15 cellular contexts compared by ENCODE assay signal in genomic region chr22:40421941-40422340, GRCh38. TPM values are rescaled to one million over a fixed set of nuclear protein-coding genes. Genes with fewer than 3 reads are reported as not detected.
A peak's percentile ranks its signal among the peaks of the same experiment; 100 is the strongest.
DNase-seq lines count a peak whose midpoint lies in the region; ATAC-seq and TF ChIP-seq lines count a peak whose summit lies in the region.
"Had no signal": no experiment of that assay in that cellular context is flagged by ENCODE, and none has a peak within 500 bp of the region (broad histone marks: within the 10 kb centered on the region; RNA-seq: fewer than 3 reads in every experiment).

No MANE protein-coding gene starts in this region.

- no peak overlapping the region for H2AFZ ChIP-seq in PC-3 (ENCODE audit: low read length)
- H2AFZ ChIP-seq: hepatocyte, neural progenitor cell had no signal

- H3K4me1 ChIP-seq in CD8-positive, alpha-beta T cell (ENCODE audit: insufficient read depth, low read length), result peaks cover 22% of the 10 kb centered on the region
- H3K4me1 ChIP-seq in PC-3 (ENCODE audit: insufficient read depth, low read length), result no peaks in the 10 kb centered on the region
- H3K4me1 ChIP-seq: neural progenitor cell had no signal

- no peak for TF ChIP-seq CTCF in CD8-positive, alpha-beta T cell (IDR thresholded peaks at IDR 0.05)
- TF ChIP-seq CTCF in coronary artery (IDR thresholded peaks at IDR 0.05) (no peak), PC-3 (conservative IDR thresholded peaks at IDR 0.05; ENCODE audit: low read depth, low read length) (no peak)

- BruUV-seq in PC-3 (replicated peaks; lab: Mats Ljungman, UMichigan), result no TSS peak

- DNase-seq in activated CD4-positive, alpha-beta T cell treated with anti-CD3 and anti-CD28 coated beads for 36 hours, result no peak
- DNase-seq in activated CD4-positive, alpha-beta T cell treated with anti-CD3 and anti-CD28 coated beads, Interleukin-2, amount 50 U/mL, for 1 hour, result no peak
- DNase-seq in CD8-positive, alpha-beta T cell, result no peak
- DNase-seq in naive thymus-derived CD8-positive, alpha-beta T cell, result no peak
- DNase-seq in coronary artery (ENCODE audit: low spot score), result no peak
- no peak for DNase-seq in PC-3
- DNase-seq: C1 segment of cervical spinal cord; DND-41; kidney glomerular epithelial cell; NCI-H1436 treated with DMSO at 0.1 percent for 48 hours; stimulated activated CD4-positive, alpha-beta T cell treated with anti-CD3 and anti-CD28 coated beads, Interleukin-15, amount 100 ng/mL, for 24 hours had no signal

- H3K4me3 Mint-ChIP-seq in activated CD4-positive, alpha-beta T cell treated with anti-CD3 and anti-CD28 coated beads for 36 hours, result no peak overlapping the region
- H3K4me3 Mint-ChIP-seq in CD8-positive, alpha-beta T cell, result no peak overlapping the region
- H3K4me3 Mint-ChIP-seq in activated T-helper 17 cell treated with anti-CD3 and anti-CD28 coated beads, Interleukin-2, amount 50 U/mL, for 72 hours, result no peak overlapping the region
- peak overlapping the region in 1 of 10 donors; percentile 12 for H3K4me3 Mint-ChIP-seq in naive thymus-derived CD8-positive, alpha-beta T cell
- H3K4me3 Mint-ChIP-seq: neural progenitor cell had no signal

- no peaks in the 10 kb centered on the region for H3K4me1 Mint-ChIP-seq in activated CD4-positive, alpha-beta T cell treated with anti-CD3 and anti-CD28 coated beads for 36 hours
- H3K4me1 Mint-ChIP-seq in CD8-positive, alpha-beta T cell (ENCODE audit: low read depth), result peaks cover 33% of the 10 kb centered on the region
- peaks cover 19% of the 10 kb centered on the region for H3K4me1 Mint-ChIP-seq in activated T-helper 17 cell treated with anti-CD3 and anti-CD28 coated beads, Interleukin-2, amount 50 U/mL, for 72 hours
- peaks cover 25 to 57% (median 33%) of the 10 kb centered on the region in 4 donors for H3K4me1 Mint-ChIP-seq in naive thymus-derived CD8-positive, alpha-beta T cell

- no peaks in the 10 kb centered on the region for H3K27me3 ChIP-seq in CD8-positive, alpha-beta T cell (ENCODE audit: insufficient read depth, low read length)
- no peaks in the 10 kb centered on the region for H3K27me3 ChIP-seq in PC-3 (ENCODE audit: low read length)
- H3K27me3 ChIP-seq: hepatocyte, neural progenitor cell had no signal

- H3K9ac ChIP-seq in PC-3 (ENCODE audit: low read length), result no peak overlapping the region
- H3K9ac ChIP-seq: neural progenitor cell had no signal

- H3K9me2 ChIP-seq in PC-3 (replicated peaks; ENCODE audit: low read length), result no peaks in the 10 kb centered on the region

- no peaks in the 10 kb centered on the region for H4K20me1 ChIP-seq in PC-3 (ENCODE audit: low read length)

- H3K36me3 Mint-ChIP-seq in activated CD4-positive, alpha-beta T cell treated with anti-CD3 and anti-CD28 coated beads for 36 hours (ENCODE audit: low read depth), result peaks cover 25% of the 10 kb centered on the region
- H3K36me3 Mint-ChIP-seq in CD8-positive, alpha-beta T cell, result peaks cover 82% of the 10 kb centered on the region
- peaks cover 65% of the 10 kb centered on the region for H3K36me3 Mint-ChIP-seq in activated T-helper 17 cell treated with anti-CD3 and anti-CD28 coated beads, Interleukin-2, amount 50 U/mL, for 72 hours (ENCODE audit: low read depth)
- H3K36me3 Mint-ChIP-seq in naive thymus-derived CD8-positive, alpha-beta T cell, result peaks cover 0 to 74% (median 1%) of the 10 kb centered on the region in 3 donors

- no peaks in the 10 kb centered on the region for H3K79me2 ChIP-seq in PC-3 (ENCODE audit: low read length)
- H3K79me2 ChIP-seq: hepatocyte had no signal

- peak overlapping the region; percentile 22 for H3K27ac Mint-ChIP-seq in activated CD4-positive, alpha-beta T cell treated with anti-CD3 and anti-CD28 coated beads for 36 hours
- peak overlapping the region; percentile 47 for H3K27ac Mint-ChIP-seq in CD8-positive, alpha-beta T cell
- peak overlapping the region; percentile 71 for H3K27ac Mint-ChIP-seq in activated T-helper 17 cell treated with anti-CD3 and anti-CD28 coated beads, Interleukin-2, amount 50 U/mL, for 72 hours
- H3K27ac Mint-ChIP-seq in naive thymus-derived CD8-positive, alpha-beta T cell, result peak overlapping the region in 9 of 10 donors; percentile 1 to 95 (median 80)
- H3K27ac Mint-ChIP-seq: neural progenitor cell had no signal

- H3K4me3 ChIP-seq in CD8-positive, alpha-beta T cell (ENCODE audit: low read depth, low read length), result no peak overlapping the region
- H3K4me3 ChIP-seq in coronary artery (no peak overlapping the region), PC-3 (ENCODE audit: low read length) (no peak overlapping the region)
- H3K4me3 ChIP-seq: hepatocyte, neural progenitor cell had no signal

- H3K4me2 ChIP-seq in PC-3 (ENCODE audit: low read length), result no peak overlapping the region
- H3K4me2 ChIP-seq: hepatocyte, neural progenitor cell had no signal

- intact Hi-C loops in activated CD4-positive, alpha-beta T cell treated with anti-CD3 and anti-CD28 coated beads for 36 hours (cut with DNase I, micrococcal nuclease), result no loop called here
- intact Hi-C loops in CD8-positive, alpha-beta T cell (cut with DNase I, micrococcal nuclease), result no loop called here
- intact Hi-C loops in PC-3 (cut with micrococcal nuclease), result no loop called here

- H3F3A ChIP-seq in PC-3 (ENCODE audit: low read length, unreplicated experiment), result no peaks in the 10 kb centered on the region

- CTCF ChIA-PET in activated CD4-positive, alpha-beta T cell treated with anti-CD3 and anti-CD28 coated beads for 36 hours (lab: Charles Lee), result no interaction called here
- CTCF ChIA-PET in CD8-positive, alpha-beta T cell (lab: Charles Lee), result no interaction called here
- CTCF ChIA-PET in PC-3 (lab: Charles Lee), result no interaction called here

- peaks cover 82% of the 10 kb centered on the region for H3K36me3 ChIP-seq in CD8-positive, alpha-beta T cell (ENCODE audit: insufficient read depth, low read length)
- no peaks in the 10 kb centered on the region; the same call in 1 of the 2 replicates for H3K36me3 ChIP-seq in PC-3 (ENCODE audit: low read depth, low read length)
- H3K36me3 ChIP-seq: neural progenitor cell had no signal

- no peak for ATAC-seq in activated CD4-positive, alpha-beta T cell treated with anti-CD3 and anti-CD28 coated beads for 36 hours
- ATAC-seq in CD8-positive, alpha-beta T cell, result no peak
- ATAC-seq in activated T-helper 17 cell treated with anti-CD3 and anti-CD28 coated beads, Interleukin-2, amount 50 U/mL, for 72 hours (replicated peaks), result no peak
- no peak for ATAC-seq in naive thymus-derived CD8-positive, alpha-beta T cell
- ATAC-seq in PC-3, result no peak
- ATAC-seq in GM21423 (IDR thresholded peaks at IDR 0.05; ENCODE audit: unreplicated experiment), result no peak

- no peaks in the 10 kb centered on the region for H3K9me3 ChIP-seq in CD8-positive, alpha-beta T cell (ENCODE audit: low read length)
- H3K9me3 ChIP-seq in PC-3 (ENCODE audit: low read length), result no peaks in the 10 kb centered on the region

- no peaks in the 10 kb centered on the region for H3K9me3 Mint-ChIP-seq in activated CD4-positive, alpha-beta T cell treated with anti-CD3 and anti-CD28 coated beads for 36 hours (ENCODE audit: low read depth)
- H3K9me3 Mint-ChIP-seq in CD8-positive, alpha-beta T cell, result no peaks in the 10 kb centered on the region
- no peaks in the 10 kb centered on the region for H3K9me3 Mint-ChIP-seq in activated T-helper 17 cell treated with anti-CD3 and anti-CD28 coated beads, Interleukin-2, amount 50 U/mL, for 72 hours
- H3K9me3 Mint-ChIP-seq in naive thymus-derived CD8-positive, alpha-beta T cell, result peaks cover 0 to 2% (median 0%) of the 10 kb centered on the region in 9 donors
- H3K9me3 Mint-ChIP-seq: neural progenitor cell had no signal

- H3K27ac ChIP-seq in CD8-positive, alpha-beta T cell (ENCODE audit: low read depth, low read length), result no peak overlapping the region
- H3K27ac ChIP-seq in coronary artery (no peak overlapping the region), PC-3 (ENCODE audit: low read length) (no peak overlapping the region)
- H3K27ac ChIP-seq: hepatocyte, neural progenitor cell had no signal

- H3K27me3 Mint-ChIP-seq in activated CD4-positive, alpha-beta T cell treated with anti-CD3 and anti-CD28 coated beads for 36 hours, result no peaks in the 10 kb centered on the region
- no peaks in the 10 kb centered on the region for H3K27me3 Mint-ChIP-seq in CD8-positive, alpha-beta T cell (ENCODE audit: low read depth)
- no peaks in the 10 kb centered on the region for H3K27me3 Mint-ChIP-seq in activated T-helper 17 cell treated with anti-CD3 and anti-CD28 coated beads, Interleukin-2, amount 50 U/mL, for 72 hours
- no peaks in the 10 kb centered on the region for H3K27me3 Mint-ChIP-seq in naive thymus-derived CD8-positive, alpha-beta T cell

- POLR2A ChIA-PET in activated CD4-positive, alpha-beta T cell treated with anti-CD3 and anti-CD28 coated beads for 36 hours (lab: Charles Lee), result no interaction called here
- POLR2A ChIA-PET in CD8-positive, alpha-beta T cell (lab: Charles Lee), result no interaction called here
- POLR2A ChIA-PET in naive thymus-derived CD8-positive, alpha-beta T cell (lab: Charles Lee), result no interaction called here
- POLR2A ChIA-PET in PC-3 (lab: Charles Lee; ENCODE audit: unreplicated experiment), result no interaction called here

RNA-seq across cellular contexts. Expression of gene SGSM3, which starts 51.5 kb away (rescaled TPM):
- total RNA-seq in activated CD4-positive, alpha-beta T cell treated with anti-CD3 and anti-CD28 coated beads for 36 hours, result 10 to 100 TPM; 52.7 to 53.4 TPM
- 10 to 100 TPM; 74.0 to 80.1 TPM for total RNA-seq in CD8-positive, alpha-beta T cell
- 10 to 100 TPM; 39.7 to 41.8 TPM for total RNA-seq in activated T-helper 17 cell treated with anti-CD3 and anti-CD28 coated beads, Interleukin-2, amount 50 U/mL, for 72 hours
- 100 to 1,000 TPM; 117 to 118 TPM for total RNA-seq in naive thymus-derived CD8-positive, alpha-beta T cell
- 10 to 100 TPM; 53.3 to 63.3 (median 62.0) TPM for polyA plus RNA-seq in naive thymus-derived CD8-positive, alpha-beta T cell
- 45.0 and 53.9 TPM in 2 replicates for total RNA-seq in PC-3 (2014; rRNA removed)

Comparison
In these comparisons a context has a peak if more than half of its experiments do, and no peak if none do; other contexts are left out.
1. H3K27ac Mint-ChIP-seq: peak in every context shown above with its lines; median percentile 80 in naive thymus-derived CD8-positive, alpha-beta T cell; 71 in activated T-helper 17 cell treated with anti-CD3 and anti-CD28 coated beads, Interleukin-2, amount 50 U/mL, for 72 hours; 47 in CD8-positive, alpha-beta T cell; 22 in activated CD4-positive, alpha-beta T cell treated with anti-CD3 and anti-CD28 coated beads for 36 hours.